32 cellular contexts compared by ENCODE assay signal in the genomic region with DNA sequence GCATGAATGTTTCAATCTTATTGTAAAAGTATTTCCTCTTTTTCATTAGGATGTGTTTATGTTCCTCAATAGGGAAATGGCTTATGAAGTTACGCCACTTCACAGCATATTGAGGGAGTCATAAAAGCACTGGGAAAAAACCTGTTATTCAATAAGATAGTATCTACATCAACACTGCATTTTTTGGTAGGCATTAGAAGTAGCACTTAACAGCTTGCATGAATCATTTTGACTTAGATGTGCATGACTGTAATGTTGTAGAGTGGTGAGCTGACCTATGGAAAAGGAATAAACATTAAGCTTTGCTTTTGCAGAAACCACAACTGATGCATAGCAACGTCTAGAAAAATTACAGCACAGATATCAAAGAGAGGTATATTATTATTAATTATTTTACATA.
"Had no signal": no experiment of that assay in that cellular context is flagged by ENCODE, and none has a peak within 500 bp of the region (broad histone marks: within the 10 kb centered on the region; RNA-seq: fewer than 3 reads in every experiment).

No MANE protein-coding gene starts in this region.

- H3K9me3 ChIP-seq: ascending aorta, SJCRH30 had no signal

- H3K27ac Mint-ChIP-seq: activated CD4-positive, alpha-beta T cell treated with anti-CD3 and anti-CD28 coated beads, Interleukin-2, amount 10 ng/mL, durations not matched to agents 24 days and 14 days; activated CD8-positive, alpha-beta T cell treated with anti-CD3 and anti-CD28 coated beads, Interleukin-2, amount 10 ng/mL, durations not matched to agents 7 days and 5 days; activated naive CD4-positive, alpha-beta T cell treated with anti-CD3 and anti-CD28 coated beads, Interleukin-2, amount 50 U/mL, for 24 hours; activated naive CD8-positive, alpha-beta T cell treated with anti-CD3 and anti-CD28 coated beads, Interleukin-2, amount 10 ng/mL, durations not matched to agents 7 days and 5 days had no signal

- H3K27ac ChIP-seq: ascending aorta, cardiac muscle cell, KMS-11, SJCRH30, SK-N-MC, WERI-Rb-1 had no signal

- H3K27me3 ChIP-seq: ascending aorta, cardiac muscle cell, SJCRH30 had no signal

- H3K4me3 ChIP-seq: ascending aorta, cardiac muscle cell, SJCRH30, SK-N-MC had no signal

- H3K36me3 ChIP-seq: ascending aorta, cardiac muscle cell, SJCRH30, WERI-Rb-1 had no signal

- H3K9me3 Mint-ChIP-seq: activated CD4-positive, alpha-beta T cell treated with anti-CD3 and anti-CD28 coated beads, Interleukin-2, amount 10 ng/mL, durations not matched to agents 24 days and 14 days had no signal

- ATAC-seq: activated CD8-positive, alpha-beta T cell treated with anti-CD3 and anti-CD28 coated beads, Interleukin-2, amount 10 ng/mL, durations not matched to agents 7 days and 5 days; Panc1 had no signal

- DNase-seq: activated CD4-positive, alpha-beta T cell treated with anti-CD3 and anti-CD28 coated beads for 1 hour; activated CD4-positive, alpha-beta T cell treated with anti-CD3 and anti-CD28 coated beads, Interleukin-2, amount 10 ng/mL, durations not matched to agents 24 days and 14 days; activated CD4-positive, alpha-beta T cell treated with anti-CD3 and anti-CD28 coated beads, Interleukin-2, amount 50 U/mL, for 48 hours; activated CD4-positive, CD25-positive, alpha-beta regulatory T cell; activated CD8-positive, alpha-beta T cell treated with anti-CD3 and anti-CD28 coated beads, Interleukin-2, amount 10 ng/mL, durations not matched to agents 7 days and 5 days; activated effector memory CD4-positive, alpha-beta T cell treated with anti-CD3 and anti-CD28 coated beads, Interleukin-2, amount 50 U/mL, for 16 hours; activated naive CD4-positive, alpha-beta T cell; activated naive CD8-positive, alpha-beta T cell treated with anti-CD3 and anti-CD28 coated beads, Interleukin-2, amount 10 ng/mL, durations not matched to agents 7 days and 5 days; activated T-cell treated with anti-CD3 and anti-CD28 coated beads, Interleukin-2, amount 50 U/mL, for 48 hours; amygdala; MM.1S; MV-4-11; NCI-H1092 treated with DMSO at 0.1 percent for 48 hours; NCI-H1417; NCI-H146; NCI-H187; NCI-H2029 treated with DMSO at 0.1 percent for 48 hours; NCI-H2107; NCI-H226; NCI-H446 treated with DMSO at 0.1 percent for 48 hours; NCI-H524 treated with DMSO at 0.1 percent for 48 hours; SHP77; SJCRH30; T1000; WERI-Rb-1 had no signal

- H3K27me3 Mint-ChIP-seq: activated naive CD4-positive, alpha-beta T cell treated with anti-CD3 and anti-CD28 coated beads, Interleukin-2, amount 50 U/mL, for 24 hours; activated naive CD8-positive, alpha-beta T cell treated with anti-CD3 and anti-CD28 coated beads, Interleukin-2, amount 10 ng/mL, durations not matched to agents 7 days and 5 days; central memory CD8-positive, alpha-beta T cell had no signal

- H3K4me1 Mint-ChIP-seq: activated CD4-positive, alpha-beta T cell treated with anti-CD3 and anti-CD28 coated beads, Interleukin-2, amount 10 ng/mL, durations not matched to agents 24 days and 14 days; activated naive CD4-positive, alpha-beta T cell treated with anti-CD3 and anti-CD28 coated beads, Interleukin-2, amount 50 U/mL, for 24 hours; activated naive CD8-positive, alpha-beta T cell treated with anti-CD3 and anti-CD28 coated beads, Interleukin-2, amount 10 ng/mL, durations not matched to agents 7 days and 5 days; central memory CD8-positive, alpha-beta T cell had no signal

- H3K36me3 Mint-ChIP-seq: activated naive CD8-positive, alpha-beta T cell treated with anti-CD3 and anti-CD28 coated beads, Interleukin-2, amount 10 ng/mL, durations not matched to agents 7 days and 5 days had no signal

- H3K4me3 Mint-ChIP-seq: activated CD4-positive, alpha-beta T cell treated with anti-CD3 and anti-CD28 coated beads, Interleukin-2, amount 10 ng/mL, durations not matched to agents 24 days and 14 days; activated CD8-positive, alpha-beta T cell treated with anti-CD3 and anti-CD28 coated beads, Interleukin-2, amount 10 ng/mL, durations not matched to agents 7 days and 5 days; activated naive CD4-positive, alpha-beta T cell treated with anti-CD3 and anti-CD28 coated beads, Interleukin-2, amount 50 U/mL, for 24 hours; activated naive CD8-positive, alpha-beta T cell treated with anti-CD3 and anti-CD28 coated beads, Interleukin-2, amount 10 ng/mL, durations not matched to agents 7 days and 5 days; central memory CD8-positive, alpha-beta T cell had no signal

- H3K4me1 ChIP-seq: ascending aorta, SJCRH30 had no signal
